In the genomic region with DNA sequence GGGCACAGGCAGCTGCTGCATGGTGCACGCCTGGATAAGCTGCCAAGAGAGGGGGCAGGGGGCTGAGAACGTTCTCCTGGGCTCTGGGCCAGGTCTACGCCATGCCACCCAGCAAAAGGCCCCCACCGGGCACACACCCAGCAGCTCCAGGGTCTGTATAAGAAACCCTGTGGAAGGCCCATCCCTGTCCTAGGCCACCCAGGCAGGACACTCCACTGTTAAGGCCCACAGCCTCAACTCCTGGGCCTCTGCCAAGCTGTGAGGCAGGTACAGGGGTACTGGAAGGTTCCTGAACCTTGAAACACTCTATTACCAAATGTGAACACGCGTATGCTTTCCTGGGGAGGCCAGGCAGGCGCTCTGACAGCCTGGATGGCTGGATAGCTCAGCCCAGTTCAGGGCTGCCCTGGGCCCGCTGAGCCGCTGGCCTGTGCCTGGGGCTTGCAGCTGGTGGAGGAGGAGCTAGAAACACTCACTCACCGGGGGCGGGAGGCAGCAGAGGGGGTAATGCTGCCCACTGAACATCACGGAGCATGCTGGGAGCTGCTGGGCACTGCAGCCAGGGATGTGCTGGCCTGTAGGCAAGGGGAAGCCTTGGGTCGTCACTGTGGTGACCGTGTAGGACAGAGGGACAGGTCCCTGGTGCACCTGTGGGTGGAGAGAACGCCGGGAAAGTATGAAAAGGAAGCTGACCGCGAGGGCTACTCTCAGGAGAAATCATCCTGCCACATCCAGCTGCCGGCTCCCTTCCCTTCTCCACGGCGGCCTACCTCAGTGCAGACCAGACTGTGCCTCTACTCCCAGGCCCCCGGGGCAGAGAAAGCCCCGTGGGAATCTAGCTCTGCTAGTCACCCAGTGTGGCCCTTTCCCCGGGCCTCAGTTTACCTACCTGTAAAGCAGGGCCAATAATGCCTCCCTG, we compare ENCODE assay signal across 1 cellular context.
TF ChIP-seq lines count a peak whose summit lies in the region.

No MANE protein-coding gene starts in this region.

TF ChIP-seq in HCT116, 20 proteins besides CTCF, POLR2A, EP300 and RAD21 (continued from another document):
- TF ChIP-seq, protein P1, sequence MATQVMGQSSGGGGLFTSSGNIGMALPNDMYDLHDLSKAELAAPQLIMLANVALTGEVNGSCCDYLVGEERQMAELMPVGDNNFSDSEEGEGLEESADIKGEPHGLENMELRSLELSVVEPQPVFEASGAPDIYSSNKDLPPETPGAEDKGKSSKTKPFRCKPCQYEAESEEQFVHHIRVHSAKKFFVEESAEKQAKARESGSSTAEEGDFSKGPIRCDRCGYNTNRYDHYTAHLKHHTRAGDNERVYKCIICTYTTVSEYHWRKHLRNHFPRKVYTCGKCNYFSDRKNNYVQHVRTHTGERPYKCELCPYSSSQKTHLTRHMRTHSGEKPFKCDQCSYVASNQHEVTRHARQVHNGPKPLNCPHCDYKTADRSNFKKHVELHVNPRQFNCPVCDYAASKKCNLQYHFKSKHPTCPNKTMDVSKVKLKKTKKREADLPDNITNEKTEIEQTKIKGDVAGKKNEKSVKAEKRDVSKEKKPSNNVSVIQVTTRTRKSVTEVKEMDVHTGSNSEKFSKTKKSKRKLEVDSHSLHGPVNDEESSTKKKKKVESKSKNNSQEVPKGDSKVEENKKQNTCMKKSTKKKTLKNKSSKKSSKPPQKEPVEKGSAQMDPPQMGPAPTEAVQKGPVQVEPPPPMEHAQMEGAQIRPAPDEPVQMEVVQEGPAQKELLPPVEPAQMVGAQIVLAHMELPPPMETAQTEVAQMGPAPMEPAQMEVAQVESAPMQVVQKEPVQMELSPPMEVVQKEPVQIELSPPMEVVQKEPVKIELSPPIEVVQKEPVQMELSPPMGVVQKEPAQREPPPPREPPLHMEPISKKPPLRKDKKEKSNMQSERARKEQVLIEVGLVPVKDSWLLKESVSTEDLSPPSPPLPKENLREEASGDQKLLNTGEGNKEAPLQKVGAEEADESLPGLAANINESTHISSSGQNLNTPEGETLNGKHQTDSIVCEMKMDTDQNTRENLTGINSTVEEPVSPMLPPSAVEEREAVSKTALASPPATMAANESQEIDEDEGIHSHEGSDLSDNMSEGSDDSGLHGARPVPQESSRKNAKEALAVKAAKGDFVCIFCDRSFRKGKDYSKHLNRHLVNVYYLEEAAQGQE (IDR thresholded peaks at IDR 0.05; ENCODE audit: low read depth) = no peak
- TF ChIP-seq SRF (IDR thresholded peaks at IDR 0.05; ENCODE audit: low read depth) = no peak
- no peak for TF ChIP-seq SIN3A (IDR thresholded peaks at IDR 0.05; ENCODE audit: low read depth)
